In genomic region chr11:11022126-11022730, GRCh38 we compare ENCODE assay signal across 8 cellular contexts.
A peak's percentile ranks its signal among the peaks of the same experiment; 100 is the strongest.
DNase-seq lines count a peak whose midpoint lies in the region; ATAC-seq and TF ChIP-seq lines count a peak whose summit lies in the region.

No MANE protein-coding gene starts in this region.

- 19 to 20% methylated on average over 4 of the region's 4 CpGs for WGBS in tibial nerve, 2 donors

- DNase-seq in AG20443 (ENCODE audit: low spot score) (peak; percentile 40), Peyer's patch (no peak), fibroblast of the aortic adventitia (ENCODE audit: low read depth) (peak; percentile 63), tibial nerve (ENCODE audit: low spot score in 2 of 2) (peak in 1 of 2 donors; percentile 43), amniotic stem cell (lab: John Stamatoyannopoulos, UW) (no peak)
- no peak for DNase-seq in activated CD8-positive, alpha-beta memory T cell treated with anti-CD3 and anti-CD28 coated beads, Interleukin-2, amount 10 ng/mL, durations not matched to agents 7 days and 5 days

- H3K9me3 ChIP-seq in Peyer's patch (no peaks in the 10 kb centered on the region), tibial nerve (no peaks in the 10 kb centered on the region)

- H3K4me1 ChIP-seq in Peyer's patch, result no peaks in the 10 kb centered on the region
- H3K4me1 ChIP-seq in tibial nerve, result no peaks in the 10 kb centered on the region

- peaks cover 1% of the 10 kb centered on the region for H3K4me1 Mint-ChIP-seq in activated CD8-positive, alpha-beta memory T cell treated with anti-CD3 and anti-CD28 coated beads, Interleukin-2, amount 10 ng/mL, durations not matched to agents 7 days and 5 days

- H3K9me3 Mint-ChIP-seq in activated CD8-positive, alpha-beta memory T cell treated with anti-CD3 and anti-CD28 coated beads, Interleukin-2, amount 10 ng/mL, durations not matched to agents 7 days and 5 days (ENCODE audit: low read depth), result no peaks in the 10 kb centered on the region

- ATAC-seq in activated CD8-positive, alpha-beta memory T cell treated with anti-CD3 and anti-CD28 coated beads, Interleukin-2, amount 10 ng/mL, durations not matched to agents 7 days and 5 days, result no peak
- no peak for ATAC-seq in HG03378 (IDR thresholded peaks at IDR 0.05; ENCODE audit: unreplicated experiment)

- CTCF ChIA-PET in activated CD8-positive, alpha-beta memory T cell treated with anti-CD3 and anti-CD28 coated beads, Interleukin-2, amount 10 ng/mL, durations not matched to agents 7 days and 5 days (lab: Charles Lee), result interaction anchor here (1.0 to 3.0 kb wide), 8 partner anchors 80 to 765 kb away, joined by 3 to 28 read pairs (median 10); no protein-coding TSS in a partner anchor

- no peak overlapping the region for H3K27ac ChIP-seq in Peyer's patch
- H3K27ac ChIP-seq in tibial nerve, result no peak overlapping the region

- no peak overlapping the region for H3K4me3 Mint-ChIP-seq in activated CD8-positive, alpha-beta memory T cell treated with anti-CD3 and anti-CD28 coated beads, Interleukin-2, amount 10 ng/mL, durations not matched to agents 7 days and 5 days

- H3K27me3 Mint-ChIP-seq in activated CD8-positive, alpha-beta memory T cell treated with anti-CD3 and anti-CD28 coated beads, Interleukin-2, amount 10 ng/mL, durations not matched to agents 7 days and 5 days, result no peaks in the 10 kb centered on the region

- H3K27ac Mint-ChIP-seq in activated CD8-positive, alpha-beta memory T cell treated with anti-CD3 and anti-CD28 coated beads, Interleukin-2, amount 10 ng/mL, durations not matched to agents 7 days and 5 days, result no peak overlapping the region

- no peak for TF ChIP-seq POLR2A in Peyer's patch (IDR thresholded peaks at IDR 0.05)
- no peak for TF ChIP-seq POLR2A in tibial nerve (IDR thresholded peaks at IDR 0.05)

- no peaks in the 10 kb centered on the region for H3K36me3 ChIP-seq in Peyer's patch
- H3K36me3 ChIP-seq in tibial nerve, result no peaks in the 10 kb centered on the region

- no peak overlapping the region for H3K4me3 ChIP-seq in Peyer's patch
- H3K4me3 ChIP-seq in fibroblast of the aortic adventitia (ENCODE audit: low read depth, low read length), result no peak overlapping the region
- no peak overlapping the region for H3K4me3 ChIP-seq in tibial nerve

- TF ChIP-seq CTCF in GM12872 (IDR thresholded peaks at IDR 0.05; ENCODE audit: insufficient read depth, low read depth, low read length) (peak; percentile 23; the same call in 1 of the 3 replicates), Peyer's patch (IDR thresholded peaks at IDR 0.05) (peak; percentile 29 to 66 (median 58)), fibroblast of the aortic adventitia (IDR thresholded peaks at IDR 0.05; ENCODE audit: insufficient read depth, low read length) (peak; percentile 44), tibial nerve (IDR thresholded peaks at IDR 0.05) (peak; percentile 25 to 51 (median 40))

- H3K27me3 ChIP-seq in Peyer's patch (no peaks in the 10 kb centered on the region), tibial nerve (no peaks in the 10 kb centered on the region)

- TF ChIP-seq EP300 in tibial nerve (IDR thresholded peaks at IDR 0.05), result no peak

- no peaks in the 10 kb centered on the region for H3K36me3 Mint-ChIP-seq in activated CD8-positive, alpha-beta memory T cell treated with anti-CD3 and anti-CD28 coated beads, Interleukin-2, amount 10 ng/mL, durations not matched to agents 7 days and 5 days

Comparison
In these comparisons a context has a peak if more than half of its experiments do, and no peak if none do; other contexts are left out.
1. DNase-seq: peak in AG20443 (single experiment) and fibroblast of the aortic adventitia (single experiment); none in Peyer's patch (0 of 3), activated CD8-positive, alpha-beta memory T cell treated with anti-CD3 and anti-CD28 coated beads, Interleukin-2, amount 10 ng/mL, durations not matched to agents 7 days and 5 days (single experiment) and amniotic stem cell (single experiment).
2. Peak in every context shown above with its lines, with median percentiles within 50 percentile points of each other: CTCF ChIP-seq.